ENCODE assay signal across 10 cellular contexts in the genomic region with DNA sequence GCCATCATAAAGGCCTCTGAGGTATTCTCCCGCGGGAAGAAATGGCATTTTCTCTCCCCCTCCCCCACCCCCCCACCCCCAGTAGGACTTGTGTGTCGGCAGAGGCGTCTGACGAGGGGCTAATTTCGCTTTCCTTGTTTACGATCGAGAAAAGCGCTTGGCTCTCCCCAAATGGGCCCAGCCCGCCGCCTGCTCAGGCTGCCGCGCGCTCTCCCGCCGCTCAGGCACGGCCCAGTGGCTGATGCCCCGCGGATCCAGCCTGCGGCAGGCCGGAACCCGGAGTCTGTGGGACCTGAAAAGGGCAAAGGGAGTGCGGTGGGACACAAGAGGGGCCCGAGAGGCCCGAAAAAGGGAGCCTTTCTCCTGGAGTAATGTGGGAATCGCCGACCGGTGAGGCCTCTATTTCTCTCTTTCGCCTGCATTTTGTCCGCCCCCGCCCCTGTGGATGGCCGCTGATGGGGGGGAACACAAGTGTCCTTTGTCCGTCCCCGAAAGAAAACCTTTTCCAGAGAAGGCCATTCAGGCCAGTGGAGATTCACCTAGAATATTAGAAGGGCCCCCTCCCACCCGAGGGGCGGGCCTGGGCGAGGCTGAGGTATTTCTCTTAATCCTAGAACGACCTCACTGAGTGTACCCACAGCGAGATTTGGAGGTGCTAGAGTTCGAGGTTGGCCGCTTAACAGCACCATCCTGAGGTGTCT. TPM values are rescaled to one million over a fixed set of nuclear protein-coding genes. Genes with fewer than 3 reads are reported as not detected.
DNase-seq lines count a peak whose midpoint lies in the region; ATAC-seq, FAIRE-seq and TF ChIP-seq lines count a peak whose summit lies in the region.
"Had no signal": no experiment of that assay in that cellular context is flagged by ENCODE, and none has a peak within 500 bp of the region (broad histone marks: within the 10 kb centered on the region; RNA-seq: fewer than 3 reads in every experiment).

No MANE protein-coding gene starts in this region.

- no peaks in the 10 kb centered on the region for H3K9me3 ChIP-seq in HEK293 (ENCODE audit: control insufficient read depth, insufficient read depth, low read depth, low read length)
- peaks cover 2% of the 10 kb centered on the region for H3K9me3 ChIP-seq in T-helper 17 cell (ENCODE audit: control insufficient read depth, low read length, poor library complexity, severe bottlenecking)
- H3K9me3 ChIP-seq in kidney (ENCODE audit: control insufficient read depth in 1 of 2, low read length in 2 of 2): no peaks in the 10 kb centered on the region
- no peaks in the 10 kb centered on the region for H3K9me3 ChIP-seq in subcutaneous abdominal adipose tissue (ENCODE audit: control insufficient read depth in 5 of 5, low read length in 5 of 5)
- H3K9me3 ChIP-seq: sigmoid colon had no signal

- peaks cover 11% of the 10 kb centered on the region for H3K4me1 Mint-ChIP-seq in T-helper 17 cell

- POLR2A ChIA-PET in HEK293 (lab: Yijun Ruan, JAX): no interaction called here

- H3K27me3 ChIP-seq in subcutaneous abdominal adipose tissue (ENCODE audit: control insufficient read depth in 5 of 5, insufficient read depth in 4 of 5, low read length in 5 of 5): peaks cover 0 to 46% (median 6%) of the 10 kb centered on the region in 5 donors

- CTCF ChIA-PET in HEK293 (lab: Yijun Ruan, JAX): interaction anchor here (0.6 kb wide), 1 partner anchor 170 kb away, joined by 3 read pairs; no protein-coding TSS in a partner anchor

- no peak overlapping the region for H3K27ac Mint-ChIP-seq in T-helper 17 cell

- H3K4me3 Mint-ChIP-seq in T-helper 17 cell: peak overlapping the region; percentile 47

- H3K36me3 ChIP-seq in HEK293 (ENCODE audit: control insufficient read depth in 2 of 2, insufficient read depth in 1 of 2, low read length in 2 of 2) (no peaks in the 10 kb centered on the region), kidney (ENCODE audit: control insufficient read depth in 1 of 2, insufficient read depth in 2 of 2, low read length in 2 of 2) (no peaks in the 10 kb centered on the region), subcutaneous abdominal adipose tissue (ENCODE audit: control insufficient read depth in 5 of 5, insufficient read depth in 5 of 5, low read length in 5 of 5) (no peaks in the 10 kb centered on the region)
- H3K36me3 ChIP-seq: sigmoid colon had no signal

- DNase-seq in T-helper 17 cell (no peak), kidney (peak; percentile 66), DMS 273 (lab: John Stamatoyannopoulos, UW; ENCODE audit: unreplicated experiment) (no peak), NCI-H524 (lab: John Stamatoyannopoulos, UW) (no peak)
- DNase-seq: activated CD8-positive, alpha-beta memory T cell treated with anti-CD3 and anti-CD28 coated beads, Interleukin-2, amount 50 U/mL, for 4 hours; sigmoid colon had no signal

- H3K27me3 Mint-ChIP-seq in T-helper 17 cell: peaks cover 63% of the 10 kb centered on the region

- FAIRE-seq in kidney (lab: Jason Lieb, UNC): no peak

- peak overlapping the region; percentile 5 to 73 for H3K9ac ChIP-seq in kidney (ENCODE audit: low read length in 2 of 2)
- H3K9ac ChIP-seq in subcutaneous abdominal adipose tissue (ENCODE audit: low read length in 5 of 5): peak overlapping the region; percentile 48 to 88 (median 76)

- peaks cover 8% of the 10 kb centered on the region for H3K36me3 Mint-ChIP-seq in T-helper 17 cell (ENCODE audit: low read depth)

- intact Hi-C loops in kidney (cut with DNase I): no loop called here

- peak overlapping the region; percentile 100 for H3K27ac ChIP-seq in HEK293 (ENCODE audit: extremely low read depth, low read depth, low read length)
- H3K27ac ChIP-seq in kidney (ENCODE audit: low read depth in 2 of 2, low read length in 2 of 2): peak overlapping the region; percentile 73 to 96
- H3K27ac ChIP-seq in subcutaneous abdominal adipose tissue (ENCODE audit: low read depth, low read length): peak overlapping the region; percentile 96

- TF ChIP-seq CTCF in HEK293 (tag by site-specific recombination; IDR thresholded peaks at IDR 0.05) (no peak), kidney (IDR thresholded peaks at IDR 0.05; ENCODE audit: borderline replicate concordance, extremely low read depth, insufficient read depth) (no peak)

- H3K4me3 ChIP-seq in HEK293 (ENCODE audit: low read depth, low read length) (peak overlapping the region; percentile 81), kidney (ENCODE audit: low read length in 2 of 2) (peak overlapping the region in 1 of 2 donors; percentile 83), subcutaneous abdominal adipose tissue (ENCODE audit: low read depth in 1 of 5, low read length in 5 of 5) (peak overlapping the region; percentile 57 to 77 (median 65))
- H3K4me3 ChIP-seq: lung had no signal

- ATAC-seq in T-helper 17 cell (no peak), GM18520 (IDR thresholded peaks at IDR 0.05; ENCODE audit: unreplicated experiment) (no peak)

- H3K4me1 ChIP-seq in HEK293 (ENCODE audit: control insufficient read depth, insufficient read depth, low read length) (peaks cover 62% of the 10 kb centered on the region), kidney (ENCODE audit: control insufficient read depth in 1 of 2, insufficient read depth in 1 of 2, low read depth in 1 of 2, low read length in 2 of 2) (peaks cover 10 to 14% of the 10 kb centered on the region in 2 donors), subcutaneous abdominal adipose tissue (ENCODE audit: control insufficient read depth in 5 of 5, insufficient read depth in 5 of 5, low read length in 5 of 5) (peaks cover 5 to 82% (median 67%) of the 10 kb centered on the region in 5 donors)

TF ChIP-seq in HEK293, 187 proteins besides CTCF, POLR2A, EP300 and RAD21 (continues in another document):
- TF ChIP-seq GFI1B (tag by site-specific recombination; IDR thresholded peaks at IDR 0.05) (no peak), SP3 (tag by site-specific recombination; IDR thresholded peaks at IDR 0.05) (peak; percentile 41; the same call in 1 of the 2 replicates), ZNF596 (tag by site-specific recombination; IDR thresholded peaks at IDR 0.05) (0 out of 2 replicates have a peak, but pooled peaks have one; percentile 6), ZBTB8A (tag by site-specific recombination; IDR thresholded peaks at IDR 0.05) (peak; percentile 89), ZNF701 (tag by site-specific recombination; IDR thresholded peaks at IDR 0.05) (no peak), ZNF10 (tag by site-specific recombination; IDR thresholded peaks at IDR 0.05) (no peak), ZNF571 (tag by site-specific recombination; IDR thresholded peaks at IDR 0.05) (no peak), ZFP69B (tag by site-specific recombination; IDR thresholded peaks at IDR 0.05) (peak; percentile 14; the same call in 1 of the 2 replicates), ZNF311 (tag by site-specific recombination; IDR thresholded peaks at IDR 0.05; ENCODE audit: borderline replicate concordance) (no peak), ZNF335 (tag by site-specific recombination; conservative IDR thresholded peaks at IDR 0.05) (peak; percentile 49), ZNF623 (tag by site-specific recombination; IDR thresholded peaks at IDR 0.05) (no peak), ZNF660 (tag by site-specific recombination; IDR thresholded peaks at IDR 0.05) (peak; percentile 28; the same call in 1 of the 2 replicates), ZNF366 (tag by site-specific recombination; conservative IDR thresholded peaks at IDR 0.05) (no peak), KLF1 (tag by site-specific recombination; IDR thresholded peaks at IDR 0.05) (peak; percentile 59)
- TF ChIP-seq, protein P1, sequence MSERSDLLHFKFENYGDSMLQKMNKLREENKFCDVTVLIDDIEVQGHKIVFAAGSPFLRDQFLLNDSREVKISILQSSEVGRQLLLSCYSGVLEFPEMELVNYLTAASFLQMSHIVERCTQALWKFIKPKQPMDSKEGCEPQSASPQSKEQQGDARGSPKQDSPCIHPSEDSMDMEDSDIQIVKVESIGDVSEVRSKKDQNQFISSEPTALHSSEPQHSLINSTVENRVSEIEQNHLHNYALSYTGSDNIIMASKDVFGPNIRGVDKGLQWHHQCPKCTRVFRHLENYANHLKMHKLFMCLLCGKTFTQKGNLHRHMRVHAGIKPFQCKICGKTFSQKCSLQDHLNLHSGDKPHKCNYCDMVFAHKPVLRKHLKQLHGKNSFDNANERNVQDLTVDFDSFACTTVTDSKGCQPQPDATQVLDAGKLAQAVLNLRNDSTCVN (tag by site-specific recombination; optimal IDR thresholded peaks at IDR 0.05): peak; percentile 39
- TF ChIP-seq, protein P2, sequence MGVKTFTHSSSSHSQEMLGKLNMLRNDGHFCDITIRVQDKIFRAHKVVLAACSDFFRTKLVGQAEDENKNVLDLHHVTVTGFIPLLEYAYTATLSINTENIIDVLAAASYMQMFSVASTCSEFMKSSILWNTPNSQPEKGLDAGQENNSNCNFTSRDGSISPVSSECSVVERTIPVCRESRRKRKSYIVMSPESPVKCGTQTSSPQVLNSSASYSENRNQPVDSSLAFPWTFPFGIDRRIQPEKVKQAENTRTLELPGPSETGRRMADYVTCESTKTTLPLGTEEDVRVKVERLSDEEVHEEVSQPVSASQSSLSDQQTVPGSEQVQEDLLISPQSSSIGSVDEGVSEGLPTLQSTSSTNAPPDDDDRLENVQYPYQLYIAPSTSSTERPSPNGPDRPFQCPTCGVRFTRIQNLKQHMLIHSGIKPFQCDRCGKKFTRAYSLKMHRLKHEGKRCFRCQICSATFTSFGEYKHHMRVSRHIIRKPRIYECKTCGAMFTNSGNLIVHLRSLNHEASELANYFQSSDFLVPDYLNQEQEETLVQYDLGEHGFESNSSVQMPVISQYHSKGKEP (tag by site-specific recombination; IDR thresholded peaks at IDR 0.05): no peak

RNA-seq across cellular contexts. Expression of a gene that starts 9.0 kb away (rescaled TPM):
- total RNA-seq in T-helper 17 cell (not detected), kidney (22.0 TPM)
- polyA plus RNA-seq in kidney (ENCODE audit: insufficient read depth, low read depth, low replicate concordance): 11.4 TPM
- total RNA-seq: sigmoid colon had no signal
- polyA plus RNA-seq: sigmoid colon had no signal

RNA-seq across cellular contexts. Expression of a gene that starts 10.5 kb away (rescaled TPM):
- total RNA-seq in T-helper 17 cell (not detected), kidney (9.0 TPM)
- 2.1 TPM for polyA plus RNA-seq in kidney (ENCODE audit: insufficient read depth, low read depth, low replicate concordance)
- total RNA-seq: lung, sigmoid colon had no signal

RNA-seq across cellular contexts. Expression of a gene that starts 13.6 kb away (rescaled TPM):
- total RNA-seq in T-helper 17 cell (not detected), kidney (4.8 TPM)
- polyA plus RNA-seq in kidney (ENCODE audit: insufficient read depth, low read depth, low replicate concordance): 0.24 TPM

RNA-seq across cellular contexts. Expression of a gene that starts 19.3 kb away (rescaled TPM):
- total RNA-seq in T-helper 17 cell: not detected
- 16.5 TPM for total RNA-seq in kidney
- 11.7 TPM for polyA plus RNA-seq in kidney (ENCODE audit: insufficient read depth, low read depth, low replicate concordance)
- total RNA-seq: lung, sigmoid colon had no signal

RNA-seq across cellular contexts. Expression of a gene that starts 34.3 kb away (rescaled TPM):
- total RNA-seq in T-helper 17 cell: not detected
- total RNA-seq in kidney: 50.7 TPM
- polyA plus RNA-seq in kidney (ENCODE audit: insufficient read depth, low read depth, low replicate concordance): 49.7 TPM
- total RNA-seq: sigmoid colon had no signal
- polyA plus RNA-seq: lung, sigmoid colon had no signal

Comparison
In these comparisons a context has a peak if more than half of its experiments do, and no peak if none do; other contexts are left out.
1. RNA of a gene that starts 9.0 kb away (total RNA-seq): 22.0 TPM in kidney (single experiment); not detected in T-helper 17 cell; every median in the first group is over 10 times any median in the second.
2. Peak in every context shown above with its lines, with median percentiles within 50 percentile points of each other: H3K27ac ChIP-seq.